ENCODE assay signal across 15 cellular contexts in genomic region chr19:14342809-14343208, GRCh38.
"Had no signal": no experiment of that assay in that cellular context is flagged by ENCODE, and none has a peak within 500 bp of the region (broad histone marks: within the 10 kb centered on the region; RNA-seq: fewer than 3 reads in every experiment).

No MANE protein-coding gene starts in this region.

- H3K27ac ChIP-seq: esophagus muscularis mucosa, gastroesophageal sphincter, sigmoid colon, skin epidermis, upper lobe of left lung, uterus had no signal

- H3K9me3 ChIP-seq: esophagus muscularis mucosa, gastroesophageal sphincter, sigmoid colon, upper lobe of left lung, uterus had no signal

- H3K36me3 ChIP-seq: esophagus muscularis mucosa, gastroesophageal sphincter, sigmoid colon, upper lobe of left lung, uterus had no signal

- ATAC-seq: gastroesophageal sphincter; left lobe of liver; naive thymus-derived CD8-positive, alpha-beta T cell had no signal

- H3K4me1 ChIP-seq: esophagus muscularis mucosa, gastroesophageal sphincter, sigmoid colon, uterus had no signal

- H3K9me3 Mint-ChIP-seq: naive thymus-derived CD8-positive, alpha-beta T cell had no signal

- H3K27me3 Mint-ChIP-seq: naive thymus-derived CD8-positive, alpha-beta T cell had no signal

- H3K4me3 Mint-ChIP-seq: naive thymus-derived CD8-positive, alpha-beta T cell had no signal

- H3K27me3 ChIP-seq: esophagus muscularis mucosa, gastroesophageal sphincter, sigmoid colon, upper lobe of left lung, uterus had no signal

- DNase-seq: effector memory CD4-positive, alpha-beta T cell; glutamatergic neuron; islet precursor cell; mammary epithelial cell; naive thymus-derived CD8-positive, alpha-beta T cell; sigmoid colon; stimulated activated CD4-positive, alpha-beta T cell treated with anti-CD3 and anti-CD28 coated beads, Interleukin-12 subunit alpha, Interleukin-12 subunit beta, amount 100 ng/mL, for 4 hours; stimulated activated CD4-positive, alpha-beta T cell treated with anti-CD3 and anti-CD28 coated beads, Interleukin-2, amount 100 ng/mL, for 48 hours; stimulated activated naive CD4-positive, alpha-beta T cell treated with Interleukin-2 at 50 U/mL for 16 hours; upper lobe of left lung; uterus had no signal

- H3K36me3 Mint-ChIP-seq: naive thymus-derived CD8-positive, alpha-beta T cell had no signal

- H3K4me3 ChIP-seq: esophagus muscularis mucosa, gastroesophageal sphincter, sigmoid colon, skin epidermis, upper lobe of left lung, uterus had no signal
